In the genomic region with DNA sequence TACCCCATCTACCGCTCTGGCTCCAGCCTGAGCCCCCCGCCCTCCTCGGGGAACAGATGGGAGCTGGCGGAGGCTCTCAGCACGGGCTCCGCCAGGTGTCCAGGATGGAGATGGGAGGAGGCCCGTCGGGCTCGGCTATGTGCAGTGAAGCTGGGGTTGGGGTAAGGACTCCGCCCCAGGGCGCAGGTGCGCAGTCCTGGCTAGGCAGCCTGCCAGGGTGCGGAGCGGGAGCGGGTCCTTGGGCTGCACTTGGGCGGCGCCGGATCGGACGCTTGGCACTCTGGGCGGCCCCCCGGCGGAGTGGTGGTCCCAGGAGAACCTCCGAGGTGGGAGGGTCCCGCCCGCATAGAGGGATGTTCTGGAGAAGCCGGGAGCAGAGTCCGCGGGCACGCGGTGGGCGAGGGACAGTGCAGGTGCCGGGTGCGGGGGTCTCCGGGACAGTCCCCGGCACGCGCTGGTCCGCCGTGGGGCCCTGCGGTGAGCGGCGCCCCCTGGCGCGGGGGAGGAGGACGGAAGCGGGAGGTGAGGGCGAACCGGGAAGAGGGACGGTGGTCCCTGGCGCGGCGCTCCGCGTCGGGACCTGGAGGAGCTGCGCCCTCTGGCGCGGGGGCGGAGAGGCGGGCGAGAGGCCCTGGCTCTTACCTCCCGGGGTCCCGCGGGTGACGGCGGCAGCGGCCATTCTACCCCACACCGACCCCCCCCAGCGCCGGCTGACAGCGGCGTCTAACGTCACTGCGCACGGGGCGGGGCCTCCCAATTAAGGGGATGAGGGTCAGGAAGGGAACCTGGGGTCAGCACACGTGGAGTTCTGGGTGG, we compare ENCODE assay signal across 8 cellular contexts. TPM values are rescaled to one million over a fixed set of nuclear protein-coding genes. Genes with fewer than 3 reads are reported as not detected.
DNase-seq lines count a peak whose midpoint lies in the region; ATAC-seq and TF ChIP-seq lines count a peak whose summit lies in the region.

CAMTA2 (minus strand) TSS at position 725 of the 816 bp plus-strand sequence. CDS start 1,453 bp downstream, outside the sequence.

- no peaks in the 10 kb centered on the region for H3K27me3 ChIP-seq in lower lobe of right lung (ENCODE audit: low read depth)

- peak; percentile 21 to 23 for DNase-seq in AML-193 (lab: John Stamatoyannopoulos, UW)
- DNase-seq in NCI-H748 (lab: John Stamatoyannopoulos, UW; ENCODE audit: unreplicated experiment), result peak; percentile 89
- peak; percentile 89 for DNase-seq in activated CD4-positive, alpha-beta memory T cell treated with anti-CD3 and anti-CD28 coated beads, Interleukin-2, amount 10 ng/mL, durations not matched to agents 7 days and 5 days
- peak; percentile 92 for DNase-seq in ecto neural progenitor cell (ENCODE audit: low spot score)
- DNase-seq in lower lobe of right lung, result peak; percentile 94
- peak; percentile 73 to 89 (median 76) for DNase-seq in stimulated activated CD4-positive, alpha-beta T cell treated with anti-CD3 and anti-CD28 coated beads, TNF-alpha, amount 100 ng/mL, for 4 hours (ENCODE audit: low read depth in 3 of 3)

- H3K4me1 ChIP-seq in lower lobe of right lung, result peaks cover 30% of the 10 kb centered on the region

- peaks cover 23% of the 10 kb centered on the region for H3K36me3 ChIP-seq in lower lobe of right lung

- no peaks in the 10 kb centered on the region for H3K27me3 Mint-ChIP-seq in activated CD4-positive, alpha-beta memory T cell treated with anti-CD3 and anti-CD28 coated beads, Interleukin-2, amount 10 ng/mL, durations not matched to agents 7 days and 5 days

- peak within 1 kb of the TSS; percentile 96 for H3K27ac ChIP-seq in lower lobe of right lung

- H3K27ac Mint-ChIP-seq in activated CD4-positive, alpha-beta memory T cell treated with anti-CD3 and anti-CD28 coated beads, Interleukin-2, amount 10 ng/mL, durations not matched to agents 7 days and 5 days, result peak within 1 kb of the TSS; percentile 88

- CTCF ChIA-PET in activated CD4-positive, alpha-beta memory T cell treated with anti-CD3 and anti-CD28 coated beads, Interleukin-2, amount 10 ng/mL, durations not matched to agents 7 days and 5 days (lab: Charles Lee), result interaction anchor here (0.7 to 3.7 kb wide), 17 partner anchors 8 to 197 kb away, joined by 3 to 22 read pairs (median 4); partner anchors contain the start of genes INCA1, KIF1C, RNF167 and SLC25A11

- peak within 1 kb of the TSS; percentile 88 for H3K4me3 Mint-ChIP-seq in activated CD4-positive, alpha-beta memory T cell treated with anti-CD3 and anti-CD28 coated beads, Interleukin-2, amount 10 ng/mL, durations not matched to agents 7 days and 5 days

- no peaks in the 10 kb centered on the region for H3K9me3 Mint-ChIP-seq in activated CD4-positive, alpha-beta memory T cell treated with anti-CD3 and anti-CD28 coated beads, Interleukin-2, amount 10 ng/mL, durations not matched to agents 7 days and 5 days

- H3K9me3 ChIP-seq in lower lobe of right lung, result no peaks in the 10 kb centered on the region

- peak within 1 kb of the TSS; percentile 97 for H3K4me3 ChIP-seq in lower lobe of right lung

- ATAC-seq in GM19043 (IDR thresholded peaks at IDR 0.05; ENCODE audit: low read depth, unreplicated experiment), result peak; percentile 51
- ATAC-seq in HG03378 (IDR thresholded peaks at IDR 0.05; ENCODE audit: unreplicated experiment), result peak; percentile 52
- peak; percentile 95 to 97 for ATAC-seq in lower lobe of right lung

- peak; percentile 81 for TF ChIP-seq CTCF in lower lobe of right lung (IDR thresholded peaks at IDR 0.05)

- H3K36me3 Mint-ChIP-seq in activated CD4-positive, alpha-beta memory T cell treated with anti-CD3 and anti-CD28 coated beads, Interleukin-2, amount 10 ng/mL, durations not matched to agents 7 days and 5 days (ENCODE audit: low read depth), result peaks cover 26% of the 10 kb centered on the region

- intact Hi-C loops in lower lobe of right lung (cut with DNase I), result no loop called here

- peaks cover 40% of the 10 kb centered on the region for H3K4me1 Mint-ChIP-seq in activated CD4-positive, alpha-beta memory T cell treated with anti-CD3 and anti-CD28 coated beads, Interleukin-2, amount 10 ng/mL, durations not matched to agents 7 days and 5 days

- POLR2A ChIA-PET in activated CD4-positive, alpha-beta memory T cell treated with anti-CD3 and anti-CD28 coated beads, Interleukin-2, amount 10 ng/mL, durations not matched to agents 7 days and 5 days (lab: Charles Lee), result interaction anchor here (0.8 to 9.9 kb wide), 14 partner anchors 8 to 499 kb away, joined by 3 to 122 read pairs (median 4); partner anchors contain the start of genes C17orf107, DERL2, INCA1 and KIF1C

RNA-seq across cellular contexts. Expression of gene CAMTA2, which starts in this region (rescaled TPM):
- 10 to 100 TPM; 73.2 to 80.1 TPM for total RNA-seq in activated CD4-positive, alpha-beta memory T cell treated with anti-CD3 and anti-CD28 coated beads, Interleukin-2, amount 10 ng/mL, durations not matched to agents 7 days and 5 days
- 49.9 TPM for total RNA-seq in lower lobe of right lung

Comparison
In these comparisons a context has a peak if more than half of its experiments do, and no peak if none do; other contexts are left out.
1. Peak in every context shown above with its lines: DNase-seq, ATAC-seq, H3K4me3 ChIP-seq and H3K27ac ChIP-seq.
2. DNase-seq: peak in every context shown above with its lines; median percentile 94 in lower lobe of right lung; 92 in ecto neural progenitor cell; 89 in NCI-H748; 89 in activated CD4-positive, alpha-beta memory T cell treated with anti-CD3 and anti-CD28 coated beads, Interleukin-2, amount 10 ng/mL, durations not matched to agents 7 days and 5 days; 76 in stimulated activated CD4-positive, alpha-beta T cell treated with anti-CD3 and anti-CD28 coated beads, TNF-alpha, amount 100 ng/mL, for 4 hours; 22 in AML-193.